Comparison of ENCODE assay signal across 19 cellular contexts in the genomic region with DNA sequence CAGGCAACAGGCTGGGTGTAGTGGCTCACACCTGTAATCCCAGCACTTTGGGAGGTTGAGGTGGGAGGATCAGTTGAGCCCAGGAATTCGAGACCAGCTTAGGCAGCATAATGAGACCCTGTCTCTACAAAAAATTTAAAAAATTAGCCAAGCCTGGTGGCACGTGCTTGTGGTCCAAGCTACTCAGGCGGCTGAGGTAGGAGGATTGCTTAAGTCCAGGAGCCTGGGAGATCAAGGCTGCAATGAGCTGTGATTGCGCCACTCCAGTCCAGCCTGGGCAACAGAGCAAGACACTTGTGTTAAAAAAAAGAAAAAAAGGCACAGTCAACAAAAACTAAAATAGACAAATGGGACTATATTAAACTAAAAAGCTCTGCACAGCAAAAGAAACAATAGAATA. TPM values are rescaled to one million over a fixed set of nuclear protein-coding genes. Genes with fewer than 3 reads are reported as not detected.
DNase-seq lines count a peak whose midpoint lies in the region; ATAC-seq, FAIRE-seq and TF ChIP-seq lines count a peak whose summit lies in the region.
"Had no signal": no experiment of that assay in that cellular context is flagged by ENCODE, and none has a peak within 500 bp of the region (broad histone marks: within the 10 kb centered on the region; RNA-seq: fewer than 3 reads in every experiment).

No MANE protein-coding gene starts in this region.

- H3K4me3 ChIP-seq in BLaER1 treated with 17β-estradiol and CSF1 and Interleukin-3, amounts not matched to agents 10 nM and 100 nM, result no peak overlapping the region
- H3K4me3 ChIP-seq in HEK293 (ENCODE audit: low read depth, low read length) (no peak overlapping the region), H1 (ENCODE audit: extremely low read depth in 1 of 4, insufficient read depth in 2 of 4, low read depth in 3 of 4, low read length in 4 of 4) (no peak overlapping the region), trophoblast cell (ENCODE audit: low read depth, low read length) (no peak overlapping the region)
- H3K4me3 ChIP-seq: body of pancreas had no signal

- H3K27me3 ChIP-seq in BLaER1 treated with 17β-estradiol and CSF1 and Interleukin-3, amounts not matched to agents 10 nM and 100 nM, result no peaks in the 10 kb centered on the region
- H3K27me3 ChIP-seq in H1 (replicated peaks in 1 of 4; ENCODE audit: control insufficient read depth in 3 of 4, extremely low read depth in 1 of 4, insufficient read depth in 3 of 4, low read length in 3 of 4), result no peaks in the 10 kb centered on the region
- no peaks in the 10 kb centered on the region for H3K27me3 ChIP-seq in trophoblast cell (ENCODE audit: insufficient read depth, low read length)
- H3K27me3 ChIP-seq: body of pancreas had no signal

- H2BK12ac ChIP-seq in H1 (ENCODE audit: low read depth, low read length), result no peak overlapping the region
- H2BK12ac ChIP-seq in trophoblast cell (ENCODE audit: low read length), result no peak overlapping the region

- peaks cover 0 to 99% (median 46%) of the 10 kb centered on the region in 10 experiments; a peak in 18 of 20 replicates for H3K4me1 ChIP-seq in BLaER1 treated with 17β-estradiol and CSF1 and Interleukin-3, amounts not matched to agents 10 nM and 100 nM
- H3K4me1 ChIP-seq in HEK293 (ENCODE audit: control insufficient read depth, insufficient read depth, low read length) (peaks cover 9% of the 10 kb centered on the region), H1 (replicated peaks in 1 of 4; ENCODE audit: control insufficient read depth in 3 of 4, insufficient read depth in 4 of 4, low read length in 3 of 4) (peaks cover 0 to 6% (median 1%) of the 10 kb centered on the region in 4 experiments; a peak in 2 of 7 replicates), trophoblast cell (ENCODE audit: control insufficient read depth in 1 of 2, insufficient read depth in 2 of 2, low read length in 2 of 2) (peaks cover 5 to 14% of the 10 kb centered on the region in 2 experiments)

- TF ChIP-seq POLR2A in H1 (IDR thresholded peaks at IDR 0.05; ENCODE audit: control extremely low read depth in 1 of 2, low read depth in 2 of 2, low read length in 2 of 2), result no peak

- no peak for TF ChIP-seq EP300 in H1 (IDR thresholded peaks at IDR 0.05; ENCODE audit: borderline replicate concordance in 1 of 2, low read depth in 2 of 2, low read length in 2 of 2)

- H3K9ac ChIP-seq in BLaER1 treated with 17β-estradiol and CSF1 and Interleukin-3, amounts not matched to agents 10 nM and 100 nM, result no peak overlapping the region
- H3K9ac ChIP-seq in H1 (replicated peaks in 1 of 4; ENCODE audit: extremely low read depth in 1 of 4, low read depth in 3 of 4, low read length in 3 of 4), result no peak overlapping the region
- no peak overlapping the region for H3K9ac ChIP-seq in trophoblast cell (ENCODE audit: low read length)

- DNase-seq in H1 (ENCODE audit: low read depth in 1 of 2, low spot score in 2 of 2) (no peak), trophoblast cell (peak; percentile 84 to 88), DMS53 (lab: John Stamatoyannopoulos, UW) (no peak), G401 (ENCODE audit: low spot score) (no peak)
- DNase-seq in stimulated activated naive CD8-positive, alpha-beta T cell treated with anti-CD3 and anti-CD28 coated beads, Interleukin-15, Interleukin-2, amounts not matched to agents 100 U/mL and 50 U/mL, for 24 hours, result no peak
- no peak for DNase-seq in stimulated activated CD4-positive, alpha-beta T cell treated with anti-CD3 and anti-CD28 coated beads, Interleukin-2, amount 100 ng/mL, for 48 hours
- DNase-seq: activated T-cell treated with anti-CD3 and anti-CD28 coated beads, Interleukin-2, amount 50 U/mL, for 24 hours; NCI-H1436; NCI-H2171 treated with DMSO at 0.1 percent for 48 hours; NCI-H82; nucleus accumbens; stimulated activated CD4-positive, alpha-beta T cell treated with anti-CD3 and anti-CD28 coated beads, Interleukin-1b, Interleukin-23, amount 100 ng/mL, for 48 hours had no signal

- no peak overlapping the region for H2AK5ac ChIP-seq in H1 (ENCODE audit: low read depth, low read length)
- no peak overlapping the region for H2AK5ac ChIP-seq in trophoblast cell (ENCODE audit: low read length)

- WGBS in H1 (ENCODE audit: extremely low coverage in 1 of 2, insufficient coverage in 1 of 2, insufficient read length in 1 of 2, insufficient replicate concordance in 2 of 2, low coverage in 1 of 2, low lambda C conversion rate in 2 of 2, missing lambda C conversion rate in 1 of 2), 2 experiments, result 92% methylated on average over 4 of the region's 4 CpGs; no CpG with 5 or more reads in 1 of the 2 experiments
- no CpG with 5 or more reads among the region's 4 CpGs for WGBS in trophoblast cell (ENCODE audit: extremely low coverage, insufficient coverage, insufficient read length)

- H3K4me2 ChIP-seq in BLaER1 treated with 17β-estradiol and CSF1 and Interleukin-3, amounts not matched to agents 10 nM and 100 nM, result peak overlapping the region in 8 of 11 experiments; percentile 25 to 67 (median 46); a peak in 13 of 22 replicates
- H3K4me2 ChIP-seq in H1 (ENCODE audit: insufficient read depth in 1 of 2, low read depth in 2 of 2, low read length in 2 of 2) (no peak overlapping the region), trophoblast cell (ENCODE audit: low read length) (no peak overlapping the region)

- H2BK15ac ChIP-seq in H1 (ENCODE audit: low read length), result no peak overlapping the region

- H3K79me2 ChIP-seq in H1 (ENCODE audit: control insufficient read depth in 1 of 2, insufficient read depth in 2 of 2, low read length in 2 of 2) (peaks cover 0 to 49% of the 10 kb centered on the region in 2 experiments; a peak in 2 of 4 replicates), trophoblast cell (ENCODE audit: control insufficient read depth, insufficient read depth, low read length, poor library complexity) (peaks cover 5% of the 10 kb centered on the region)

- no peak overlapping the region for H2BK20ac ChIP-seq in H1 (ENCODE audit: low read length)

- CTCF ChIA-PET in HEK293 (lab: Yijun Ruan, JAX) (no interaction called here), H1 (lab: Charles Lee; ENCODE audit: partially characterized antibody) (interaction anchor here (0.6 to 3.4 kb wide), 5 partner anchors 13 to 337 kb away, joined by 3 to 11 read pairs (median 3); no protein-coding TSS in a partner anchor)

- H3K4ac ChIP-seq in H1 (replicated peaks; ENCODE audit: insufficient read length, low read depth, low read length), result no peak overlapping the region
- H3K4ac ChIP-seq in trophoblast cell (ENCODE audit: low read depth, low read length), result no peak overlapping the region

- no peak overlapping the region for H3K56ac ChIP-seq in H1 (replicated peaks; ENCODE audit: insufficient read length, low read depth, low read length)

- H3K14ac ChIP-seq in H1 (ENCODE audit: insufficient read length) (no peak overlapping the region), trophoblast cell (ENCODE audit: low read length) (no peak overlapping the region)

- no peak overlapping the region for H4K12ac ChIP-seq in trophoblast cell (ENCODE audit: low read depth, low read length)

- H2AFZ ChIP-seq in H1 (ENCODE audit: low read length), result no peak overlapping the region
- H2AFZ ChIP-seq in trophoblast cell (ENCODE audit: insufficient read depth, low read length, poor library complexity), result no peak overlapping the region

- peak overlapping the region in 1 of 11 experiments; percentile 17; a peak in 1 of 22 replicates for H3K27ac ChIP-seq in BLaER1 treated with 17β-estradiol and CSF1 and Interleukin-3, amounts not matched to agents 10 nM and 100 nM
- H3K27ac ChIP-seq in HEK293 (ENCODE audit: extremely low read depth, low read depth, low read length) (no peak overlapping the region), H1 (ENCODE audit: low read depth, low read length) (no peak overlapping the region), trophoblast cell (ENCODE audit: low read depth, low read length) (no peak overlapping the region)

- H3K23ac ChIP-seq in H1 (ENCODE audit: insufficient read length) (no peak overlapping the region), trophoblast cell (ENCODE audit: low read length) (no peak overlapping the region)

- H3K23me2 ChIP-seq in H1 (ENCODE audit: low read depth, low read length), result no peaks in the 10 kb centered on the region

- H3K36me3 ChIP-seq in BLaER1 treated with 17β-estradiol and CSF1 and Interleukin-3, amounts not matched to agents 10 nM and 100 nM, result peaks cover 6 to 65% (median 43%) of the 10 kb centered on the region in 11 experiments; a peak in 21 of 22 replicates
- H3K36me3 ChIP-seq in HEK293 (ENCODE audit: control insufficient read depth in 2 of 2, insufficient read depth in 1 of 2, low read length in 2 of 2) (peaks cover 0 to 3% of the 10 kb centered on the region in 2 experiments; a peak in 1 of 3 replicates), H1 (ENCODE audit: control insufficient read depth in 2 of 4, insufficient read depth in 4 of 4, low read length in 3 of 4) (no peaks in the 10 kb centered on the region), trophoblast cell (ENCODE audit: control insufficient read depth in 1 of 2, insufficient read depth in 2 of 2, low read length in 2 of 2) (no peaks in the 10 kb centered on the region)

- no peak overlapping the region for H2BK120ac ChIP-seq in H1 (replicated peaks; ENCODE audit: low read depth, low read length)
- no peak overlapping the region for H2BK120ac ChIP-seq in trophoblast cell (ENCODE audit: insufficient read depth, low read length, poor library complexity)

- no peak for TF ChIP-seq CTCF in HEK293 (tag by site-specific recombination; IDR thresholded peaks at IDR 0.05)
- TF ChIP-seq CTCF in H1 (IDR thresholded peaks at IDR 0.05; ENCODE audit: control extremely low read depth in 1 of 3, insufficient read depth in 1 of 3, low read depth in 1 of 3, low read length in 3 of 3), result no peak

- H4K5ac ChIP-seq in H1 (ENCODE audit: insufficient read length, low read depth, low read length), result no peak overlapping the region

- H4K8ac ChIP-seq in H1 (ENCODE audit: extremely low read depth, insufficient read depth, low read length) (no peak overlapping the region), trophoblast cell (ENCODE audit: low read depth, low read length) (no peak overlapping the region)

- FAIRE-seq in H1 (lab: Jason Lieb, UNC), result no peak
- FAIRE-seq: G401.6 had no signal

- H3K79me1 ChIP-seq in H1 (ENCODE audit: low read depth, low read length) (no peaks in the 10 kb centered on the region; the same call in none of the 2 replicates), trophoblast cell (ENCODE audit: low read length) (no peaks in the 10 kb centered on the region)

- H4K91ac ChIP-seq in H1 (replicated peaks; ENCODE audit: insufficient read length, low read length) (no peak overlapping the region), trophoblast cell (ENCODE audit: low read depth, low read length) (no peak overlapping the region)

- no peak for ATAC-seq in stimulated activated naive CD8-positive, alpha-beta T cell treated with anti-CD3 and anti-CD28 coated beads, Interleukin-15, Interleukin-2, amounts not matched to agents 100 U/mL and 50 U/mL, for 24 hours
- ATAC-seq: body of pancreas, HCT116, Panc1, right cardiac atrium had no signal

- POLR2A ChIA-PET in HEK293 (lab: Yijun Ruan, JAX) (no interaction called here), H1 (lab: Charles Lee; ENCODE audit: partially characterized antibody) (interaction anchor here (0.8 to 1.1 kb wide), 2 partner anchors 8 to 69 kb away, joined by 3 read pairs; no protein-coding TSS in a partner anchor)

- in situ Hi-C loops in G401 (cut with HindIII; ENCODE audit: low sequenced_read_pairs), result no loop called here

- peaks cover 70 to 100% (median 99%) of the 10 kb centered on the region in 11 experiments for H4K20me1 ChIP-seq in BLaER1 treated with 17β-estradiol and CSF1 and Interleukin-3, amounts not matched to agents 10 nM and 100 nM
- peaks cover 2 to 3% of the 10 kb centered on the region in 2 experiments for H4K20me1 ChIP-seq in H1 (replicated peaks in 1 of 2; ENCODE audit: control insufficient read depth in 1 of 2, insufficient read depth in 2 of 2, low read length in 2 of 2)

- H3K18ac ChIP-seq in H1 (ENCODE audit: extremely low read depth, low read length) (no peak overlapping the region), trophoblast cell (ENCODE audit: low read length) (no peak overlapping the region)

- H2BK5ac ChIP-seq in H1 (ENCODE audit: low read depth, low read length), result no peak overlapping the region
- H2BK5ac ChIP-seq in trophoblast cell (ENCODE audit: low read depth, low read length, poor library complexity), result no peak overlapping the region

- no peak for TF ChIP-seq RAD21 in H1 (IDR thresholded peaks at IDR 0.05 in 1 of 2, conservative IDR thresholded peaks at IDR 0.05 in 1 of 2; ENCODE audit: low read depth in 2 of 2, low read length in 2 of 2)

- no peaks in the 10 kb centered on the region for H3K9me3 ChIP-seq in BLaER1 treated with 17β-estradiol and CSF1 and Interleukin-3, amounts not matched to agents 10 nM and 100 nM (replicated peaks in 1 of 11)
- H3K9me3 ChIP-seq in HEK293 (ENCODE audit: control insufficient read depth, insufficient read depth, low read depth, low read length) (no peaks in the 10 kb centered on the region), H1 (ENCODE audit: insufficient read depth in 2 of 2, low read depth in 1 of 2, low read length in 1 of 2) (no peaks in the 10 kb centered on the region), trophoblast cell (ENCODE audit: insufficient read depth, low read depth, low read length) (no peaks in the 10 kb centered on the region)
- H3K9me3 ChIP-seq: body of pancreas had no signal

RNA-seq across cellular contexts. Expression of gene ATP6V0E1, which starts 29.3 kb away (rescaled TPM):
- total RNA-seq in H1 (2021; fragmentation: NEBNext Ultra II Directional; extraction: Animal tissue kit (Norgen Biotek cat#: 25700)), result 108 and 109 TPM in 2 replicates
- polyA plus RNA-seq in H1 (2011; rRNA removed), result 80.0 and 134 TPM in 2 replicates
- polyA plus RNA-seq in H1 (2011; cell fraction: cytosol; rRNA removed), result 112 TPM
- 129 TPM for polyA plus RNA-seq in H1 (2011; cell fraction: nucleus; rRNA removed)
- 124 to 202 TPM (median 167 TPM) in 4 replicates for polyA plus RNA-seq in H1 (2012, experiment 1 of 2)
- polyA plus RNA-seq in H1 (2012, experiment 2 of 2), result 67.5 TPM
- 140 TPM for polyA plus RNA-seq in H1 (2013, experiment 1 of 2)
- 170 TPM for polyA plus RNA-seq in H1 (2013, experiment 2 of 2)
- polyA minus RNA-seq in H1 (2011; rRNA and poly(A)+ RNA removed), result 89.2 and 102 TPM in 2 replicates
- 46.9 TPM for polyA minus RNA-seq in H1 (2011; cell fraction: cytosol; rRNA and poly(A)+ RNA removed)
- polyA minus RNA-seq in H1 (2011; cell fraction: nucleus; rRNA and poly(A)+ RNA removed), result 34.3 TPM
- polyA plus RNA-seq in trophoblast cell (2013), result 246 and 249 TPM in 2 replicates
- total RNA-seq in G401 (2014; rRNA removed; shearing (Covaris generic)), result 102 and 126 TPM in 2 replicates

RNA-seq across cellular contexts. Expression of gene CREBRF, which starts 43.3 kb away (rescaled TPM):
- 4.7 and 5.0 TPM in 2 replicates for total RNA-seq in H1 (2021; fragmentation: NEBNext Ultra II Directional; extraction: Animal tissue kit (Norgen Biotek cat#: 25700))
- 0.86 and 1.2 TPM in 2 replicates for polyA plus RNA-seq in H1 (2011; rRNA removed)
- 1.5 TPM for polyA plus RNA-seq in H1 (2011; cell fraction: cytosol; rRNA removed)
- polyA plus RNA-seq in H1 (2011; cell fraction: nucleus; rRNA removed), result 4.0 TPM
- polyA plus RNA-seq in H1 (2012, experiment 1 of 2), result 1.7 to 3.2 TPM (median 2.4 TPM) in 4 replicates
- 0.10 TPM for polyA plus RNA-seq in H1 (2012, experiment 2 of 2)
- polyA plus RNA-seq in H1 (2013, experiment 1 of 2), result 2.3 TPM
- 2.5 TPM for polyA plus RNA-seq in H1 (2013, experiment 2 of 2)
- polyA minus RNA-seq in H1 (2011; rRNA and poly(A)+ RNA removed), result 10.0 and 10.1 TPM in 2 replicates
- polyA minus RNA-seq in H1 (2011; cell fraction: cytosol; rRNA and poly(A)+ RNA removed), result 5.9 TPM
- polyA minus RNA-seq in H1 (2011; cell fraction: nucleus; rRNA and poly(A)+ RNA removed), result 20.4 TPM
- 6.1 and 6.2 TPM in 2 replicates for polyA plus RNA-seq in trophoblast cell (2013)
- 1.7 and 5.1 TPM in 2 replicates for total RNA-seq in G401 (2014; rRNA removed; shearing (Covaris generic))

RNA-seq across cellular contexts. Expression of gene RPL26L1, which starts 53.7 kb away (rescaled TPM):
- total RNA-seq in H1 (2021; fragmentation: NEBNext Ultra II Directional; extraction: Animal tissue kit (Norgen Biotek cat#: 25700)), result 53.2 and 58.2 TPM in 2 replicates
- 42.2 and 80.4 TPM in 2 replicates for polyA plus RNA-seq in H1 (2011; rRNA removed)
- 104 TPM for polyA plus RNA-seq in H1 (2011; cell fraction: cytosol; rRNA removed)
- 38.3 TPM for polyA plus RNA-seq in H1 (2011; cell fraction: nucleus; rRNA removed)
- 79.6 to 90.2 TPM (median 84.6 TPM) in 4 replicates for polyA plus RNA-seq in H1 (2012, experiment 1 of 2)
- polyA plus RNA-seq in H1 (2012, experiment 2 of 2), result 66.3 TPM
- polyA plus RNA-seq in H1 (2013, experiment 1 of 2), result 89.7 TPM
- polyA plus RNA-seq in H1 (2013, experiment 2 of 2), result 91.2 TPM
- polyA minus RNA-seq in H1 (2011; rRNA and poly(A)+ RNA removed), result 40.4 and 44.9 TPM in 2 replicates
- polyA minus RNA-seq in H1 (2011; cell fraction: cytosol; rRNA and poly(A)+ RNA removed), result 17.3 TPM
- polyA minus RNA-seq in H1 (2011; cell fraction: nucleus; rRNA and poly(A)+ RNA removed), result 20.5 TPM
- polyA plus RNA-seq in trophoblast cell (2013), result 61.9 and 63.3 TPM in 2 replicates
- total RNA-seq in G401 (2014; rRNA removed; shearing (Covaris generic)), result 144 and 147 TPM in 2 replicates

Comparison
In these comparisons a context has a peak if more than half of its experiments do, and no peak if none do; other contexts are left out.
1. H3K4me2 ChIP-seq: peak in BLaER1 treated with 17β-estradiol and CSF1 and Interleukin-3, amounts not matched to agents 10 nM and 100 nM (8 of 11); none in H1 (0 of 2) and trophoblast cell (single experiment).
2. DNase-seq: peak in trophoblast cell (2 of 2); none in H1 (0 of 2), stimulated activated naive CD8-positive, alpha-beta T cell treated with anti-CD3 and anti-CD28 coated beads, Interleukin-15, Interleukin-2, amounts not matched to agents 100 U/mL and 50 U/mL, for 24 hours (single experiment), DMS53 (single experiment), G401 (single experiment) and stimulated activated CD4-positive, alpha-beta T cell treated with anti-CD3 and anti-CD28 coated beads, Interleukin-2, amount 100 ng/mL, for 48 hours (0 of 2).